Comparison of ENCODE assay signal across 4 cellular contexts in genomic region chr5:155759252-155759651, GRCh38.
TF ChIP-seq lines count a peak whose summit lies in the region.

No MANE protein-coding gene starts in this region.

TF ChIP-seq in HepG2, 621 proteins besides CTCF, POLR2A, EP300 and RAD21:
- no peak for TF ChIP-seq NFIC (IDR thresholded peaks at IDR 0.05; ENCODE audit: low read length)
- TF ChIP-seq MAFF (IDR thresholded peaks at IDR 0.05; ENCODE audit: low read depth, low read length), result peak; percentile 63
- TF ChIP-seq ZNF597 (CRISPR knock-in tag; IDR thresholded peaks at IDR 0.05), result no peak
- TF ChIP-seq ZNF432 (CRISPR knock-in tag; IDR thresholded peaks at IDR 0.05; ENCODE audit: borderline replicate concordance), result no peak
- no peak for TF ChIP-seq DPF2 (CRISPR knock-in tag; IDR thresholded peaks at IDR 0.05; ENCODE audit: borderline replicate concordance, low read depth)
- TF ChIP-seq MAFK (conservative IDR thresholded peaks at IDR 0.05 in 1 of 2, IDR thresholded peaks at IDR 0.05 in 1 of 2; ENCODE audit: low read length in 2 of 2), result peak; percentile 57 to 81
- no peak for TF ChIP-seq ZBTB10 (CRISPR knock-in tag; IDR thresholded peaks at IDR 0.05; ENCODE audit: borderline replicate concordance)
- TF ChIP-seq ZBTB1 (CRISPR knock-in tag; IDR thresholded peaks at IDR 0.05; ENCODE audit: borderline replicate concordance), result no peak
- no peak for TF ChIP-seq ZNF570 (CRISPR knock-in tag; IDR thresholded peaks at IDR 0.05; ENCODE audit: borderline replicate concordance)

TF ChIP-seq in A549, 52 proteins besides CTCF, POLR2A, EP300 and RAD21:
- no peak for TF ChIP-seq TP53 (CRISPR knock-in tag; IDR thresholded peaks at IDR 0.05)
- peak; percentile 79 for TF ChIP-seq MAFK (IDR thresholded peaks at IDR 0.05; ENCODE audit: partially characterized antibody)

TF ChIP-seq in IMR-90, 13 proteins besides CTCF, POLR2A, EP300 and RAD21:
- TF ChIP-seq CHD1 (IDR thresholded peaks at IDR 0.05; ENCODE audit: low read depth, low read length) (no peak), FOS (IDR thresholded peaks at IDR 0.05; ENCODE audit: low read depth, low read length) (no peak), RCOR1 (IDR thresholded peaks at IDR 0.05; ENCODE audit: insufficient replicate concordance, low read length) (no peak), MAFK (IDR thresholded peaks at IDR 0.05; ENCODE audit: low read depth, low read length) (peak; percentile 73), BHLHE40 (IDR thresholded peaks at IDR 0.05; ENCODE audit: low read depth, low read length) (no peak)
- TF ChIP-seq, protein P1, sequence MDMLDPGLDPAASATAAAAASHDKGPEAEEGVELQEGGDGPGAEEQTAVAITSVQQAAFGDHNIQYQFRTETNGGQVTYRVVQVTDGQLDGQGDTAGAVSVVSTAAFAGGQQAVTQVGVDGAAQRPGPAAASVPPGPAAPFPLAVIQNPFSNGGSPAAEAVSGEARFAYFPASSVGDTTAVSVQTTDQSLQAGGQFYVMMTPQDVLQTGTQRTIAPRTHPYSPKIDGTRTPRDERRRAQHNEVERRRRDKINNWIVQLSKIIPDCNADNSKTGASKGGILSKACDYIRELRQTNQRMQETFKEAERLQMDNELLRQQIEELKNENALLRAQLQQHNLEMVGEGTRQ (IDR thresholded peaks at IDR 0.05; ENCODE audit: low read depth, low read length), result no peak

TF ChIP-seq in K562, 482 proteins besides CTCF, POLR2A, EP300 and RAD21:
- TF ChIP-seq EHMT2 (IDR thresholded peaks at IDR 0.05) (no peak), PHF20 (IDR thresholded peaks at IDR 0.05; ENCODE audit: partially characterized antibody) (no peak), LEF1 (IDR thresholded peaks at IDR 0.05) (no peak), ZNF316 (IDR thresholded peaks at IDR 0.05) (peak; percentile 63), GTF2B (IDR thresholded peaks at IDR 0.05; ENCODE audit: extremely low read depth, insufficient read length) (no peak), MAFF (IDR thresholded peaks at IDR 0.05; ENCODE audit: low read length) (0 out of 2 replicates have a peak, but pooled peaks have one; percentile 8), C11orf30 (IDR thresholded peaks at IDR 0.05; ENCODE audit: low read depth) (0 out of 2 replicates have a peak, but pooled peaks have one; percentile 18)
- TF ChIP-seq, protein P2, sequence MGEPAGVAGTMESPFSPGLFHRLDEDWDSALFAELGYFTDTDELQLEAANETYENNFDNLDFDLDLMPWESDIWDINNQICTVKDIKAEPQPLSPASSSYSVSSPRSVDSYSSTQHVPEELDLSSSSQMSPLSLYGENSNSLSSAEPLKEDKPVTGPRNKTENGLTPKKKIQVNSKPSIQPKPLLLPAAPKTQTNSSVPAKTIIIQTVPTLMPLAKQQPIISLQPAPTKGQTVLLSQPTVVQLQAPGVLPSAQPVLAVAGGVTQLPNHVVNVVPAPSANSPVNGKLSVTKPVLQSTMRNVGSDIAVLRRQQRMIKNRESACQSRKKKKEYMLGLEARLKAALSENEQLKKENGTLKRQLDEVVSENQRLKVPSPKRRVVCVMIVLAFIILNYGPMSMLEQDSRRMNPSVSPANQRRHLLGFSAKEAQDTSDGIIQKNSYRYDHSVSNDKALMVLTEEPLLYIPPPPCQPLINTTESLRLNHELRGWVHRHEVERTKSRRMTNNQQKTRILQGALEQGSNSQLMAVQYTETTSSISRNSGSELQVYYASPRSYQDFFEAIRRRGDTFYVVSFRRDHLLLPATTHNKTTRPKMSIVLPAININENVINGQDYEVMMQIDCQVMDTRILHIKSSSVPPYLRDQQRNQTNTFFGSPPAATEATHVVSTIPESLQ (CRISPR knock-in tag; IDR thresholded peaks at IDR 0.05), result no peak
